Comparison of ENCODE assay signal across 7 cellular contexts in the genomic region with DNA sequence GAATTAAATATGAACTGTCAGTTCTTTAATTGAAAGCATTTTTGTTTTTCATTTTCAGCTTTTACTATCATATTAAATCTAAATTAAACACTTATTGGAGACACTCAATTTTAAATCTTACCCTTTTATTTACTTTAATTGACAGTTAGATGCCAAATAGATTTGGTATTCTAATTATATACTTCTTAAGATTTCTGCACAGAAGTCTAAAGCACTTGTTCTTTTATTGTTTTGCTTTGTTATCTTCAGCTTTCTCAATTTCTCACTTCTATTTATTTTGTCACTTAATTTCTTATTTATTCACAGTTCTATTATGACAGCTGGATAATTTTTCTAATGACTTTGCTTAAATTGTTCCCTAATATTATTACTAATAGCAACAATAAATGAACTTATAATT.
"Had no signal": no experiment of that assay in that cellular context is flagged by ENCODE, and none has a peak within 500 bp of the region (broad histone marks: within the 10 kb centered on the region; RNA-seq: fewer than 3 reads in every experiment).

No MANE protein-coding gene starts in this region.

- FAIRE-seq: GM12878, GM12891, GM12892, GM18507, GM19239 had no signal

- ATAC-seq: GM12878 had no signal

- H3K4me3 ChIP-seq: GM12878 had no signal

- DNase-seq: GDM1, GF-D8 had no signal
